12 cellular contexts compared by ENCODE assay signal in genomic region chr12:70267550-70267949, GRCh38. TPM values are rescaled to one million over a fixed set of nuclear protein-coding genes. Genes with fewer than 3 reads are reported as not detected.
A peak's percentile ranks its signal among the peaks of the same experiment; 100 is the strongest.
DNase-seq lines count a peak whose midpoint lies in the region; ATAC-seq and TF ChIP-seq lines count a peak whose summit lies in the region.
"Had no signal": no experiment of that assay in that cellular context is flagged by ENCODE, and none has a peak within 500 bp of the region (broad histone marks: within the 10 kb centered on the region; RNA-seq: fewer than 3 reads in every experiment).

No MANE protein-coding gene starts in this region.

- H4K20me1 ChIP-seq in OCI-LY7 (ENCODE audit: insufficient read depth, low read length) = peaks cover 9% of the 10 kb centered on the region; the same call in 1 of the 2 replicates

- CTCF ChIA-PET in OCI-LY7 (lab: Charles Lee; ENCODE audit: unreplicated experiment) = no interaction called here

- POLR2A ChIA-PET in OCI-LY7 (lab: Charles Lee) = no interaction called here

- BruUV-seq in OCI-LY7 (replicated peaks; lab: Mats Ljungman, UMichigan) = no TSS peak

- no peak overlapping the region for H3K27ac ChIP-seq in OCI-LY7 (ENCODE audit: low read depth, low read length, poor library complexity, severe bottlenecking)
- peak overlapping the region; percentile 24 for H3K27ac ChIP-seq in epithelial cell of prostate
- H3K27ac ChIP-seq in right atrium auricular region = no peak overlapping the region
- H3K27ac ChIP-seq: skin epidermis, uterus had no signal

- peak overlapping the region; percentile 0 for H3K4me3 Mint-ChIP-seq in natural killer cell
- no peak overlapping the region for H3K4me3 Mint-ChIP-seq in natural killer cell treated with Interleukin-12 subunit alpha and Interleukin-12 subunit beta and Interleukin-15 and Interleukin-18, amount 100 ng/mL, for 72 hours

- H3K36me3 ChIP-seq in OCI-LY7 (ENCODE audit: insufficient read depth, low read length) = peaks cover 45% of the 10 kb centered on the region
- H3K36me3 ChIP-seq in right atrium auricular region = no peaks in the 10 kb centered on the region
- H3K36me3 ChIP-seq: uterus had no signal

- no peaks in the 10 kb centered on the region for H3K27me3 ChIP-seq in right atrium auricular region
- H3K27me3 ChIP-seq: uterus had no signal

- H3K4me3 ChIP-seq in OCI-LY7 (ENCODE audit: low read depth, low read length, poor library complexity, severe bottlenecking) (no peak overlapping the region), right atrium auricular region (no peak overlapping the region)
- H3K4me3 ChIP-seq: skin epidermis, uterus had no signal

- no peaks in the 10 kb centered on the region for H3K9me3 Mint-ChIP-seq in natural killer cell
- no peaks in the 10 kb centered on the region for H3K9me3 Mint-ChIP-seq in natural killer cell treated with Interleukin-12 subunit alpha and Interleukin-12 subunit beta and Interleukin-15 and Interleukin-18, amount 100 ng/mL, for 72 hours

- peak overlapping the region; percentile 12; the same call in 1 of the 2 replicates for H3K4me2 ChIP-seq in OCI-LY7 (ENCODE audit: low read length)

- no peak for TF ChIP-seq CTCF in natural killer cell (IDR thresholded peaks at IDR 0.05)
- no peak for TF ChIP-seq CTCF in OCI-LY7 (conservative IDR thresholded peaks at IDR 0.05; ENCODE audit: low read length)
- no peak for TF ChIP-seq CTCF in right atrium auricular region (IDR thresholded peaks at IDR 0.05)

- no peaks in the 10 kb centered on the region for H3K27me3 Mint-ChIP-seq in natural killer cell (ENCODE audit: low read depth in 2 of 2)
- H3K27me3 Mint-ChIP-seq in natural killer cell treated with Interleukin-12 subunit alpha and Interleukin-12 subunit beta and Interleukin-15 and Interleukin-18, amount 100 ng/mL, for 72 hours = no peaks in the 10 kb centered on the region

- peaks cover 76 to 87% of the 10 kb centered on the region in 2 donors for H3K4me1 Mint-ChIP-seq in natural killer cell
- H3K4me1 Mint-ChIP-seq in natural killer cell treated with Interleukin-12 subunit alpha and Interleukin-12 subunit beta and Interleukin-15 and Interleukin-18, amount 100 ng/mL, for 72 hours (ENCODE audit: low read depth in 2 of 2) = peaks cover 49 to 59% of the 10 kb centered on the region in 2 donors

- intact Hi-C loops in natural killer cell (cut with micrococcal nuclease) (no loop called here), OCI-LY7 (cut with micrococcal nuclease; ENCODE audit: unreplicated experiment) (loop anchor here (10.0 kb wide), 1 partner anchor 1417 kb away; the partner anchor contains the start of gene TMEM19), Right ventricle myocardium superior (cut with DNase I) (no loop called here)

- peaks cover 8% of the 10 kb centered on the region; the same call in 1 of the 2 replicates for H3K9me3 ChIP-seq in OCI-LY7 (ENCODE audit: low read length)
- H3K9me3 ChIP-seq in right atrium auricular region = no peaks in the 10 kb centered on the region
- H3K9me3 ChIP-seq: uterus had no signal

- peaks cover 72% of the 10 kb centered on the region for H3K4me1 ChIP-seq in OCI-LY7 (ENCODE audit: insufficient read depth, low read length, poor library complexity, severe bottlenecking)
- H3K4me1 ChIP-seq in right atrium auricular region = peaks cover 0 to 28% of the 10 kb centered on the region in 2 donors

- no peaks in the 10 kb centered on the region for H3K36me3 Mint-ChIP-seq in natural killer cell
- peaks cover 7% of the 10 kb centered on the region for H3K36me3 Mint-ChIP-seq in natural killer cell treated with Interleukin-12 subunit alpha and Interleukin-12 subunit beta and Interleukin-15 and Interleukin-18, amount 100 ng/mL, for 72 hours

- DNase-seq in natural killer cell = no peak
- DNase-seq in natural killer cell treated with Interleukin-12 subunit alpha and Interleukin-12 subunit beta and Interleukin-15 and Interleukin-18, amount 100 ng/mL, for 72 hours (ENCODE audit: low spot score) = no peak
- peak; percentile 10 for DNase-seq in OCI-LY7 (ENCODE audit: low spot score)
- no peak for DNase-seq in epithelial cell of prostate (ENCODE audit: low read depth, low spot score)
- no peak for DNase-seq in Right ventricle myocardium superior
- no peak for DNase-seq in NCI-H1105 (lab: John Stamatoyannopoulos, UW)
- no peak for DNase-seq in right atrium auricular region (ENCODE audit: low spot score)
- DNase-seq: activated CD8-positive, alpha-beta memory T cell treated with anti-CD3 and anti-CD28 coated beads for 24 hours; NCI-H748 treated with DMSO at 0.1 percent for 48 hours; uterus had no signal

- H2AFZ ChIP-seq in OCI-LY7 (ENCODE audit: low read length) = no peak overlapping the region

- no peak for ATAC-seq in natural killer cell
- ATAC-seq in natural killer cell treated with Interleukin-12 subunit alpha and Interleukin-12 subunit beta and Interleukin-15 and Interleukin-18, amount 100 ng/mL, for 72 hours = no peak
- ATAC-seq in Right ventricle myocardium superior (ENCODE audit: poor library complexity) = no peak
- ATAC-seq in HG02678 (IDR thresholded peaks at IDR 0.05; ENCODE audit: unreplicated experiment) = no peak

- H3K9me2 ChIP-seq in OCI-LY7 (ENCODE audit: insufficient read depth, low read length) = no peaks in the 10 kb centered on the region

- H3K27ac Mint-ChIP-seq in natural killer cell = peak overlapping the region in 1 of 2 donors; percentile 30
- H3K27ac Mint-ChIP-seq in natural killer cell treated with Interleukin-12 subunit alpha and Interleukin-12 subunit beta and Interleukin-15 and Interleukin-18, amount 100 ng/mL, for 72 hours = peak overlapping the region in 1 of 2 donors; percentile 16

- H3K79me2 ChIP-seq in OCI-LY7 (ENCODE audit: insufficient read depth, low read depth, low read length) = peaks cover 100% of the 10 kb centered on the region

RNA-seq across cellular contexts. Expression of gene CNOT2, which starts 24.3 kb away (rescaled TPM):
- total RNA-seq in natural killer cell (100 to 1,000 TPM; 160 to 178 (median 173) TPM), OCI-LY7 (2022) (109 and 121 TPM in 2 replicates), Right ventricle myocardium superior (35.6 TPM), right atrium auricular region (10 to 100 TPM; 54.5 to 55.5 TPM)
- total RNA-seq in natural killer cell treated with Interleukin-12 subunit alpha and Interleukin-12 subunit beta and Interleukin-15 and Interleukin-18, amount 100 ng/mL, for 72 hours = 10 to 100 TPM; 74.1 to 82.9 TPM
- total RNA-seq in OCI-LY7 (2014; rRNA removed; shearing (Covaris generic)) = 123 and 146 TPM in 2 replicates
